ENCODE assay signal across 1 cellular context in genomic region chr20:63966944-63967322, GRCh38.
A peak's percentile ranks its signal among the peaks of the same experiment; 100 is the strongest.
TF ChIP-seq lines count a peak whose summit lies in the region.

No MANE protein-coding gene starts in this region.

TF ChIP-seq in K562, 482 proteins besides CTCF, POLR2A, EP300 and RAD21:
- TF ChIP-seq POLR2G (IDR thresholded peaks at IDR 0.05; ENCODE audit: low read depth, low read length) (peak; percentile 25; the same call in 1 of the 2 replicates), ZFP30 (CRISPR knock-in tag; IDR thresholded peaks at IDR 0.05; ENCODE audit: borderline replicate concordance) (no peak)
